20 cellular contexts compared by ENCODE assay signal in the genomic region with DNA sequence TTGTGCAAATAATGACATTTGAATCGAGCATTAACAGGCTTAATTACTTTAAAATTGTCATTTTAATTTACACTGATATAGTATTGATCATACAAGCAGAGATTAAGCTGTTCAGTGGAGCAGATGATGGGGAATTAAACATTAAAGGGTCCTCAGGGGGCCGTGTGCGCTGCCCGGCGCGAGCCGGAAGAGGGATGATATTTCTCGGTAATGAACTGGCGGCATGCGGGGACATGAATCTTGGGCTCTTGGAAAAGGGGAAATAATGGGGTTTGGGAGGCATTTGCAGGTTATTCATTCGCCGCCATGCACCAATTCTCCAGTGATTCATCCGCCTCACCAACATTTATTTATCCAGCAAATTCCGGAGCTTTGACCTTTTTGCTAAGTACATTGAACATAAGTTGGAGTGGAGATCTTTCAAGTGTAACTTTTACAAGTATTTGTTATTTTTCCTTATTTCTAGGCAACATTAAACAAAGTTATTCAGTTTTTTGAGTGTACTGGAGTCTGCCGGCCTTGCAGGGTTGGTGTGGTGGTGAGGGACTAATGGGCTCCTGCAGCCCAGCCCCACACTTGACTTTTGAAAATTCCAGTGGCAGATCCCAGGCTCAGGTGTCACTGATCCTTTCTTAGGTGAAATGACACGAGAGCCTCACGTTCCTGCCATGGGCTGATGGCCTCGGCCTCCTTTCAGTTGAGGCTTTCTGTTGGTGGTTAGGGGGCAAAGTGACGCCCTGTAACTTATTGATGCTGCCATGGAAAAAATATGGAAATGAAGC.
A peak's percentile ranks its signal among the peaks of the same experiment; 100 is the strongest.
DNase-seq lines count a peak whose midpoint lies in the region; ATAC-seq, FAIRE-seq and TF ChIP-seq lines count a peak whose summit lies in the region.
"Had no signal": no experiment of that assay in that cellular context is flagged by ENCODE, and none has a peak within 500 bp of the region (broad histone marks: within the 10 kb centered on the region; RNA-seq: fewer than 3 reads in every experiment).

No MANE protein-coding gene starts in this region.

- no peak for ATAC-seq in SK-N-SH treated with all-trans-retinoic acid at 6 μM for 48 hours
- peak; percentile 57 for ATAC-seq in upper lobe of right lung
- ATAC-seq in HG03280 (IDR thresholded peaks at IDR 0.05; ENCODE audit: unreplicated experiment) = no peak
- ATAC-seq: activated naive CD4-positive, alpha-beta T cell treated with anti-CD3 and anti-CD28 coated beads, Interleukin-2, amount 50 U/mL, for 72 hours; GM12878 had no signal

- peaks cover 22% of the 10 kb centered on the region for H3K4me1 Mint-ChIP-seq in astrocyte (ENCODE audit: low read depth, unreplicated experiment)

- no peak overlapping the region for H3K4me3 ChIP-seq in SK-N-SH (ENCODE audit: low read depth in 2 of 2, low read length in 1 of 2)
- H3K4me3 ChIP-seq in astrocyte (ENCODE audit: insufficient read depth, low read depth, low read length) = peak overlapping the region; percentile 54
- peak overlapping the region; percentile 30 for H3K4me3 ChIP-seq in kidney epithelial cell (ENCODE audit: low read depth, low read length)
- H3K4me3 ChIP-seq in upper lobe of right lung = no peak overlapping the region
- H3K4me3 ChIP-seq in suprapubic skin = no peak overlapping the region
- H3K4me3 ChIP-seq: GM12878, hepatocyte, ovary, SJCRH30 had no signal

- H3F3A ChIP-seq in SK-N-SH (replicated peaks; ENCODE audit: insufficient read depth) = peaks cover 10% of the 10 kb centered on the region

- H3K4me3 Mint-ChIP-seq in astrocyte (ENCODE audit: unreplicated experiment) = no peak overlapping the region
- H3K4me3 Mint-ChIP-seq: dendritic cell treated with granulocyte-macrophage colony-stimulating factor and Interleukin-4, amounts not matched to agents 40 ng/mL and 50 ng/mL, for 4 days had no signal

- H3K36me3 ChIP-seq in SK-N-SH (replicated peaks in 1 of 2; ENCODE audit: control insufficient read depth in 1 of 2, insufficient read depth in 2 of 2, low read length in 1 of 2) (no peaks in the 10 kb centered on the region), astrocyte (ENCODE audit: insufficient read depth, low read length) (no peaks in the 10 kb centered on the region), kidney epithelial cell (ENCODE audit: control insufficient read depth, insufficient read depth, low read length) (peaks cover 1% of the 10 kb centered on the region), upper lobe of right lung (no peaks in the 10 kb centered on the region), suprapubic skin (peaks cover 7% of the 10 kb centered on the region)
- H3K36me3 ChIP-seq: ovary, SJCRH30 had no signal

- peaks cover 8% of the 10 kb centered on the region for H3K36me3 Mint-ChIP-seq in astrocyte (ENCODE audit: low read depth, unreplicated experiment)
- H3K36me3 Mint-ChIP-seq: activated naive CD4-positive, alpha-beta T cell treated with anti-CD3 and anti-CD28 coated beads, Interleukin-2, amount 50 U/mL, for 72 hours had no signal

- H3K27ac ChIP-seq in SK-N-SH (ENCODE audit: low read depth in 2 of 2, low read length in 1 of 2) (peak overlapping the region in 1 of 2 experiments; percentile 67; a peak in 2 of 4 replicates), astrocyte (ENCODE audit: low read depth, low read length) (peak overlapping the region; percentile 93), upper lobe of right lung (no peak overlapping the region), suprapubic skin (no peak overlapping the region)
- H3K27ac ChIP-seq: hepatocyte, ovary, SJCRH30 had no signal

- H3K27me3 ChIP-seq in SK-N-SH (ENCODE audit: insufficient read depth) (no peaks in the 10 kb centered on the region), astrocyte (ENCODE audit: insufficient read depth, low read length) (no peaks in the 10 kb centered on the region), kidney epithelial cell (ENCODE audit: control insufficient read depth, insufficient read depth, low read length) (no peaks in the 10 kb centered on the region), upper lobe of right lung (no peaks in the 10 kb centered on the region), suprapubic skin (no peaks in the 10 kb centered on the region)
- H3K27me3 ChIP-seq: hepatocyte, ovary, SJCRH30 had no signal

- intact Hi-C loops in upper lobe of right lung (cut with DNase I) = no loop called here

- no peaks in the 10 kb centered on the region for H3K9me3 ChIP-seq in SK-N-SH
- H3K9me3 ChIP-seq in astrocyte (ENCODE audit: insufficient read depth, low read depth, low read length) = no peaks in the 10 kb centered on the region
- H3K9me3 ChIP-seq in upper lobe of right lung = no peaks in the 10 kb centered on the region
- H3K9me3 ChIP-seq in suprapubic skin = no peaks in the 10 kb centered on the region
- H3K9me3 ChIP-seq: ovary, SJCRH30 had no signal

- H4K20me1 ChIP-seq in SK-N-SH (ENCODE audit: insufficient read depth) (no peaks in the 10 kb centered on the region), astrocyte (ENCODE audit: insufficient read depth, low read length) (peaks cover 6% of the 10 kb centered on the region)

- peak overlapping the region; percentile 4 for H3K4me2 ChIP-seq in SK-N-SH
- H3K4me2 ChIP-seq in astrocyte (ENCODE audit: low read length) = peak overlapping the region; percentile 84
- H3K4me2 ChIP-seq: hepatocyte had no signal

- FAIRE-seq in astrocyte (lab: Jason Lieb, UNC) = no peak
- FAIRE-seq: GM12878, GM19239 had no signal

- peaks cover 20 to 22% of the 10 kb centered on the region in 2 experiments for H3K4me1 ChIP-seq in SK-N-SH (ENCODE audit: control insufficient read depth in 1 of 2, insufficient read depth in 2 of 2, low read depth in 1 of 2, low read length in 1 of 2)
- H3K4me1 ChIP-seq in astrocyte (ENCODE audit: insufficient read depth, low read length) = peaks cover 27% of the 10 kb centered on the region
- no peaks in the 10 kb centered on the region for H3K4me1 ChIP-seq in upper lobe of right lung
- no peaks in the 10 kb centered on the region for H3K4me1 ChIP-seq in suprapubic skin

- H3K79me2 ChIP-seq in SK-N-SH (ENCODE audit: insufficient read depth) (no peaks in the 10 kb centered on the region), astrocyte (ENCODE audit: insufficient read depth, low read length) (peaks cover 35% of the 10 kb centered on the region)
- H3K79me2 ChIP-seq: hepatocyte had no signal

- TF ChIP-seq CTCF in SK-N-SH (IDR thresholded peaks at IDR 0.05) (no peak), astrocyte (IDR thresholded peaks at IDR 0.05; ENCODE audit: insufficient read depth, low read depth, low read length) (no peak), kidney epithelial cell (IDR thresholded peaks at IDR 0.05; ENCODE audit: insufficient read depth, low read length, poor library complexity, severe bottlenecking) (no peak), upper lobe of right lung (IDR thresholded peaks at IDR 0.05) (no peak), suprapubic skin (IDR thresholded peaks at IDR 0.05) (no peak)

- H3K9me3 Mint-ChIP-seq in astrocyte (ENCODE audit: unreplicated experiment) = peaks cover 2% of the 10 kb centered on the region
- H3K9me3 Mint-ChIP-seq: activated naive CD4-positive, alpha-beta T cell treated with anti-CD3 and anti-CD28 coated beads, Interleukin-2, amount 50 U/mL, for 72 hours had no signal

- H3K9me2 ChIP-seq in SK-N-SH = no peaks in the 10 kb centered on the region

- no peak overlapping the region for H3K27ac Mint-ChIP-seq in astrocyte (ENCODE audit: unreplicated experiment)
- H3K27ac Mint-ChIP-seq: dendritic cell treated with granulocyte-macrophage colony-stimulating factor and Interleukin-4, amounts not matched to agents 40 ng/mL and 50 ng/mL, for 4 days had no signal

- POLR2A ChIA-PET in SK-N-SH (lab: Yijun Ruan, JAX) = no interaction called here

- no peak overlapping the region for H3K9ac ChIP-seq in SK-N-SH
- H3K9ac ChIP-seq in astrocyte (ENCODE audit: low read length) = peak overlapping the region; percentile 78

- CTCF ChIA-PET in SK-N-SH (lab: Yijun Ruan, JAX) = interaction anchor here (0.8 to 3.1 kb wide), 7 partner anchors 11 to 169 kb away, joined by 3 to 28 read pairs (median 4); no protein-coding TSS in a partner anchor

- 83% methylated on average over 19 of the region's 19 CpGs for whole genome bisulfite sequencing in SK-N-SH (ENCODE audit: low lambda C conversion rate)
- WGBS in suprapubic skin = 96% methylated on average over 19 of the region's 19 CpGs

- no peak for TF ChIP-seq RAD21 in SK-N-SH (IDR thresholded peaks at IDR 0.05; ENCODE audit: low read length)

- no peak overlapping the region for H2AFZ ChIP-seq in SK-N-SH (ENCODE audit: low read depth)
- no peak overlapping the region for H2AFZ ChIP-seq in astrocyte (ENCODE audit: low read depth, low read length)
- H2AFZ ChIP-seq: hepatocyte had no signal

- no peak for TF ChIP-seq POLR2A in suprapubic skin (IDR thresholded peaks at IDR 0.05)

- no peak for TF ChIP-seq EP300 in SK-N-SH (IDR thresholded peaks at IDR 0.05; ENCODE audit: borderline replicate concordance in 1 of 2, low read depth in 1 of 2, low read length in 1 of 2)
- TF ChIP-seq EP300 in suprapubic skin (IDR thresholded peaks at IDR 0.05) = no peak

- no peaks in the 10 kb centered on the region for H3K27me3 Mint-ChIP-seq in astrocyte (ENCODE audit: low read depth, unreplicated experiment)
- H3K27me3 Mint-ChIP-seq: dendritic cell treated with granulocyte-macrophage colony-stimulating factor and Interleukin-4, amounts not matched to agents 40 ng/mL and 50 ng/mL, for 4 days had no signal

- DNase-seq in SK-N-SH (no peak), astrocyte (ENCODE audit: low read depth) (peak; percentile 79), kidney epithelial cell (ENCODE audit: low read depth) (peak; percentile 90), upper lobe of right lung (no peak), islet precursor cell (no peak), suprapubic skin (ENCODE audit: low spot score in 2 of 2) (no peak)
- DNase-seq: DMS53, GOT3, mammary epithelial cell, NCI-H1048, NCI-H526, SJCRH30 had no signal

TF ChIP-seq in SK-N-SH, 30 proteins besides CTCF, POLR2A, EP300 and RAD21 (continues in another document):
- TF ChIP-seq ELF1 (IDR thresholded peaks at IDR 0.05) (no peak), TAF1 (IDR thresholded peaks at IDR 0.05; ENCODE audit: borderline replicate concordance, low read depth, low read length) (no peak)
- TF ChIP-seq, protein P1, sequence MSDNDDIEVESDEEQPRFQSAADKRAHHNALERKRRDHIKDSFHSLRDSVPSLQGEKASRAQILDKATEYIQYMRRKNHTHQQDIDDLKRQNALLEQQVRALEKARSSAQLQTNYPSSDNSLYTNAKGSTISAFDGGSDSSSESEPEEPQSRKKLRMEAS (IDR thresholded peaks at IDR 0.05; ENCODE audit: low read depth) = no peak

TF ChIP-seq in SK-N-SH treated with all-trans-retinoic acid at 6 μM for 48 hours, 23 proteins besides CTCF, POLR2A, EP300 and RAD21:
- no peak for TF ChIP-seq ZFP3 (CRISPR knock-in tag; IDR thresholded peaks at IDR 0.05)

Comparison
In these comparisons a context has a peak if more than half of its experiments do, and no peak if none do; other contexts are left out.
1. DNase-seq: peak in astrocyte (single experiment) and kidney epithelial cell (single experiment); none in SK-N-SH (single experiment), upper lobe of right lung (single experiment), islet precursor cell (single experiment) and suprapubic skin (0 of 2).
2. H3K4me3 ChIP-seq: peak in astrocyte (single experiment) and kidney epithelial cell (single experiment); none in SK-N-SH (0 of 2), upper lobe of right lung (single experiment) and suprapubic skin (single experiment).